24 cellular contexts compared by ENCODE assay signal in genomic region chr5:2872676-2873075, GRCh38.
A peak's percentile ranks its signal among the peaks of the same experiment; 100 is the strongest.
DNase-seq lines count a peak whose midpoint lies in the region; ATAC-seq and TF ChIP-seq lines count a peak whose summit lies in the region.
"Had no signal": no experiment of that assay in that cellular context is flagged by ENCODE, and none has a peak within 500 bp of the region (broad histone marks: within the 10 kb centered on the region; RNA-seq: fewer than 3 reads in every experiment).

No MANE protein-coding gene starts in this region.

- peaks cover 4% of the 10 kb centered on the region; the same call in 2 of the 3 replicates for H3K4me1 Mint-ChIP-seq in GM23338
- H3K4me1 Mint-ChIP-seq: CD14-positive monocyte; CD8-positive, alpha-beta memory T cell had no signal

- H2AFZ ChIP-seq in GM23338: 0 out of 2 replicates have a peak overlapping the region, but pooled peaks have one; percentile 47
- H2AFZ ChIP-seq: GM23248 had no signal

- ATAC-seq in GM23338: no peak
- ATAC-seq: A549, HCT116 had no signal

- peaks cover 2% of the 10 kb centered on the region; the same call in 1 of the 3 replicates for H3K9me3 Mint-ChIP-seq in GM23338
- H3K9me3 Mint-ChIP-seq: H9 had no signal

- intact Hi-C loops in posterior vena cava (cut with DNase I): no loop called here

- no peak for TF ChIP-seq CTCF in GM23338 (conservative IDR thresholded peaks at IDR 0.05; ENCODE audit: low read depth in 2 of 2)

- H3K36me3 Mint-ChIP-seq in GM23338 (ENCODE audit: low read depth): no peaks in the 10 kb centered on the region
- H3K36me3 Mint-ChIP-seq: CD14-positive monocyte; CD8-positive, alpha-beta memory T cell had no signal

- 0 out of 2 replicates have a peak, but pooled peaks cover 3% of the 10 kb centered on the region for H3K9me2 ChIP-seq in GM23338 (ENCODE audit: insufficient read depth)

- H3K79me2 ChIP-seq in GM23338 (replicated peaks; ENCODE audit: insufficient read depth): no peaks in the 10 kb centered on the region

- H3K27ac ChIP-seq in GM23338 (ENCODE audit: low read depth): no peak overlapping the region
- H3K27ac ChIP-seq: A549; BLaER1 treated with 17β-estradiol and CSF1 and Interleukin-3, amounts not matched to agents 10 nM and 100 nM; GM23248 had no signal

- no peak overlapping the region for H3K4me3 ChIP-seq in GM23338
- H3K4me3 ChIP-seq: A549; BLaER1 treated with 17β-estradiol and CSF1 and Interleukin-3, amounts not matched to agents 10 nM and 100 nM; GM23248 had no signal

- H3K4me2 ChIP-seq in GM23338: no peak overlapping the region
- H3K4me2 ChIP-seq: A549; BLaER1 treated with 17β-estradiol and CSF1 and Interleukin-3, amounts not matched to agents 10 nM and 100 nM had no signal

- no peaks in the 10 kb centered on the region for H3K4me1 ChIP-seq in GM23338 (ENCODE audit: insufficient read depth)
- H3K4me1 ChIP-seq: A549, BE2C had no signal

- H3K27me3 Mint-ChIP-seq in GM23338 (ENCODE audit: insufficient read depth, low read depth, poor library complexity): no peaks in the 10 kb centered on the region
- H3K27me3 Mint-ChIP-seq: CD4-positive, alpha-beta T cell had no signal

- H4K20me1 ChIP-seq in GM23338 (replicated peaks; ENCODE audit: insufficient read depth): no peaks in the 10 kb centered on the region
- H4K20me1 ChIP-seq: BLaER1 treated with 17β-estradiol and CSF1 and Interleukin-3, amounts not matched to agents 10 nM and 100 nM had no signal

- H3F3A ChIP-seq in GM23338 (replicated peaks; ENCODE audit: low read depth): no peaks in the 10 kb centered on the region

- DNase-seq in GM23338 (ENCODE audit: low spot score) (no peak), ecto neural progenitor cell (ENCODE audit: low spot score) (peak; percentile 27), islet precursor cell (peak; percentile 33), posterior vena cava (ENCODE audit: low spot score) (peak; percentile 43), COR-L47 (lab: John Stamatoyannopoulos, UW) (no peak), NCI-H2029 (lab: John Stamatoyannopoulos, UW) (no peak), GM19240 (ENCODE audit: insufficient read length, low spot score) (no peak)
- no peak for DNase-seq in activated CD4-positive, alpha-beta T cell treated with anti-CD3 and anti-CD28 coated beads for 48 hours
- DNase-seq: 8988T; ACHN; AML-193; BE2C; Calu3; CD4-positive, alpha-beta T cell; CD8-positive, alpha-beta memory T cell; DMS53; DMS79 treated with DMSO at 0.1 percent for 48 hours; GF-D8; GM23248; H9 had no signal

- no peak overlapping the region for H3K27ac Mint-ChIP-seq in GM23338
- H3K27ac Mint-ChIP-seq: CD14-positive monocyte; CD4-positive, alpha-beta T cell; CD8-positive, alpha-beta memory T cell; H9 had no signal

- H3K36me3 ChIP-seq in GM23338 (ENCODE audit: insufficient read depth): no peaks in the 10 kb centered on the region
- H3K36me3 ChIP-seq: BE2C; BLaER1 treated with 17β-estradiol and CSF1 and Interleukin-3, amounts not matched to agents 10 nM and 100 nM had no signal

- no peaks in the 10 kb centered on the region for H3K27me3 ChIP-seq in GM23338 (ENCODE audit: insufficient read depth)
- H3K27me3 ChIP-seq: BE2C; BLaER1 treated with 17β-estradiol and CSF1 and Interleukin-3, amounts not matched to agents 10 nM and 100 nM had no signal

- no peak overlapping the region for H3K4me3 Mint-ChIP-seq in GM23338
- H3K4me3 Mint-ChIP-seq: CD14-positive monocyte; CD4-positive, alpha-beta T cell; CD8-positive, alpha-beta memory T cell; H9 had no signal

TF ChIP-seq in GM23338, 12 proteins besides CTCF, POLR2A, EP300 and RAD21 (continues in another document):
- no peak for TF ChIP-seq EZH2 (IDR thresholded peaks at IDR 0.05; ENCODE audit: low read depth, unreplicated experiment)
- no peak for TF ChIP-seq NANOG (IDR thresholded peaks at IDR 0.05; ENCODE audit: borderline replicate concordance)
- no peak for TF ChIP-seq ZNF114 (CRISPR knock-in tag; IDR thresholded peaks at IDR 0.05)
- TF ChIP-seq CREB1 (CRISPR knock-in tag; IDR thresholded peaks at IDR 0.05; ENCODE audit: low read depth): no peak
- no peak for TF ChIP-seq STAT1 (IDR thresholded peaks at IDR 0.05; ENCODE audit: unreplicated experiment)
- TF ChIP-seq EZH2phosphoT487 (IDR thresholded peaks at IDR 0.05; ENCODE audit: unreplicated experiment): no peak
- no peak for TF ChIP-seq JUNB (IDR thresholded peaks at IDR 0.05; ENCODE audit: unreplicated experiment)
- no peak for TF ChIP-seq REST (IDR thresholded peaks at IDR 0.05; ENCODE audit: unreplicated experiment)
- TF ChIP-seq ZNF462 (CRISPR knock-in tag; IDR thresholded peaks at IDR 0.05): no peak
- TF ChIP-seq ZNF331 (CRISPR knock-in tag; IDR thresholded peaks at IDR 0.05; ENCODE audit: low read depth): no peak

Comparison
In these comparisons a context has a peak if more than half of its experiments do, and no peak if none do; other contexts are left out.
1. DNase-seq: peak in ecto neural progenitor cell (single experiment), islet precursor cell (single experiment) and posterior vena cava (single experiment); none in GM23338 (single experiment), COR-L47 (single experiment), NCI-H2029 (single experiment), GM19240 (single experiment) and activated CD4-positive, alpha-beta T cell treated with anti-CD3 and anti-CD28 coated beads for 48 hours (single experiment).